ENCODE assay signal across 7 cellular contexts in genomic region chr5:22627029-22627428, GRCh38.
"Had no signal": no experiment of that assay in that cellular context is flagged by ENCODE, and none has a peak within 500 bp of the region (broad histone marks: within the 10 kb centered on the region; RNA-seq: fewer than 3 reads in every experiment).

No MANE protein-coding gene starts in this region.

- FAIRE-seq: HTR-8/SVneo had no signal

- H2AFZ ChIP-seq: GM23338 had no signal

- H3K27ac ChIP-seq: KMS-11 had no signal

- H3K4me3 ChIP-seq: GM23338 had no signal

- DNase-seq: H9, HCEC 1CT, Karpas-422, KBM-7 had no signal

- H3K9ac ChIP-seq: KMS-11 had no signal

- H3K4me2 ChIP-seq: GM23338, KMS-11 had no signal

- ATAC-seq: GM23338 had no signal
